ENCODE assay signal across 1 cellular context in genomic region chr20:61173267-61173666, GRCh38.
A peak's percentile ranks its signal among the peaks of the same experiment; 100 is the strongest.
TF ChIP-seq lines count a peak whose summit lies in the region.

No MANE protein-coding gene starts in this region.

TF ChIP-seq in HepG2, 621 proteins besides CTCF, POLR2A, EP300 and RAD21 (continued from another document):
- TF ChIP-seq, protein P1, sequence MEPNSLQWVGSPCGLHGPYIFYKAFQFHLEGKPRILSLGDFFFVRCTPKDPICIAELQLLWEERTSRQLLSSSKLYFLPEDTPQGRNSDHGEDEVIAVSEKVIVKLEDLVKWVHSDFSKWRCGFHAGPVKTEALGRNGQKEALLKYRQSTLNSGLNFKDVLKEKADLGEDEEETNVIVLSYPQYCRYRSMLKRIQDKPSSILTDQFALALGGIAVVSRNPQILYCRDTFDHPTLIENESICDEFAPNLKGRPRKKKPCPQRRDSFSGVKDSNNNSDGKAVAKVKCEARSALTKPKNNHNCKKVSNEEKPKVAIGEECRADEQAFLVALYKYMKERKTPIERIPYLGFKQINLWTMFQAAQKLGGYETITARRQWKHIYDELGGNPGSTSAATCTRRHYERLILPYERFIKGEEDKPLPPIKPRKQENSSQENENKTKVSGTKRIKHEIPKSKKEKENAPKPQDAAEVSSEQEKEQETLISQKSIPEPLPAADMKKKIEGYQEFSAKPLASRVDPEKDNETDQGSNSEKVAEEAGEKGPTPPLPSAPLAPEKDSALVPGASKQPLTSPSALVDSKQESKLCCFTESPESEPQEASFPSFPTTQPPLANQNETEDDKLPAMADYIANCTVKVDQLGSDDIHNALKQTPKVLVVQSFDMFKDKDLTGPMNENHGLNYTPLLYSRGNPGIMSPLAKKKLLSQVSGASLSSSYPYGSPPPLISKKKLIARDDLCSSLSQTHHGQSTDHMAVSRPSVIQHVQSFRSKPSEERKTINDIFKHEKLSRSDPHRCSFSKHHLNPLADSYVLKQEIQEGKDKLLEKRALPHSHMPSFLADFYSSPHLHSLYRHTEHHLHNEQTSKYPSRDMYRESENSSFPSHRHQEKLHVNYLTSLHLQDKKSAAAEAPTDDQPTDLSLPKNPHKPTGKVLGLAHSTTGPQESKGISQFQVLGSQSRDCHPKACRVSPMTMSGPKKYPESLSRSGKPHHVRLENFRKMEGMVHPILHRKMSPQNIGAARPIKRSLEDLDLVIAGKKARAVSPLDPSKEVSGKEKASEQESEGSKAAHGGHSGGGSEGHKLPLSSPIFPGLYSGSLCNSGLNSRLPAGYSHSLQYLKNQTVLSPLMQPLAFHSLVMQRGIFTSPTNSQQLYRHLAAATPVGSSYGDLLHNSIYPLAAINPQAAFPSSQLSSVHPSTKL (CRISPR knock-in tag; IDR thresholded peaks at IDR 0.05): no peak
- TF ChIP-seq NR3C1 (CRISPR knock-in tag; IDR thresholded peaks at IDR 0.05): no peak
- no peak for TF ChIP-seq ELF4 (CRISPR knock-in tag; IDR thresholded peaks at IDR 0.05; ENCODE audit: borderline replicate concordance)
- TF ChIP-seq TEF (CRISPR knock-in tag; IDR thresholded peaks at IDR 0.05): no peak
- TF ChIP-seq ATF1 (CRISPR knock-in tag; IDR thresholded peaks at IDR 0.05): no peak
- no peak for TF ChIP-seq JUNB (CRISPR knock-in tag; IDR thresholded peaks at IDR 0.05; ENCODE audit: borderline replicate concordance)
- TF ChIP-seq, protein P2, sequence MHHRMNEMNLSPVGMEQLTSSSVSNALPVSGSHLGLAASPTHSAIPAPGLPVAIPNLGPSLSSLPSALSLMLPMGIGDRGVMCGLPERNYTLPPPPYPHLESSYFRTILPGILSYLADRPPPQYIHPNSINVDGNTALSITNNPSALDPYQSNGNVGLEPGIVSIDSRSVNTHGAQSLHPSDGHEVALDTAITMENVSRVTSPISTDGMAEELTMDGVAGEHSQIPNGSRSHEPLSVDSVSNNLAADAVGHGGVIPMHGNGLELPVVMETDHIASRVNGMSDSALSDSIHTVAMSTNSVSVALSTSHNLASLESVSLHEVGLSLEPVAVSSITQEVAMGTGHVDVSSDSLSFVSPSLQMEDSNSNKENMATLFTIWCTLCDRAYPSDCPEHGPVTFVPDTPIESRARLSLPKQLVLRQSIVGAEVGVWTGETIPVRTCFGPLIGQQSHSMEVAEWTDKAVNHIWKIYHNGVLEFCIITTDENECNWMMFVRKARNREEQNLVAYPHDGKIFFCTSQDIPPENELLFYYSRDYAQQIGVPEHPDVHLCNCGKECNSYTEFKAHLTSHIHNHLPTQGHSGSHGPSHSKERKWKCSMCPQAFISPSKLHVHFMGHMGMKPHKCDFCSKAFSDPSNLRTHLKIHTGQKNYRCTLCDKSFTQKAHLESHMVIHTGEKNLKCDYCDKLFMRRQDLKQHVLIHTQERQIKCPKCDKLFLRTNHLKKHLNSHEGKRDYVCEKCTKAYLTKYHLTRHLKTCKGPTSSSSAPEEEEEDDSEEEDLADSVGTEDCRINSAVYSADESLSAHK (CRISPR knock-in tag; IDR thresholded peaks at IDR 0.05; ENCODE audit: borderline replicate concordance): no peak
- TF ChIP-seq ZNF34 (CRISPR knock-in tag; IDR thresholded peaks at IDR 0.05; ENCODE audit: borderline replicate concordance): no peak
- TF ChIP-seq, protein P3, sequence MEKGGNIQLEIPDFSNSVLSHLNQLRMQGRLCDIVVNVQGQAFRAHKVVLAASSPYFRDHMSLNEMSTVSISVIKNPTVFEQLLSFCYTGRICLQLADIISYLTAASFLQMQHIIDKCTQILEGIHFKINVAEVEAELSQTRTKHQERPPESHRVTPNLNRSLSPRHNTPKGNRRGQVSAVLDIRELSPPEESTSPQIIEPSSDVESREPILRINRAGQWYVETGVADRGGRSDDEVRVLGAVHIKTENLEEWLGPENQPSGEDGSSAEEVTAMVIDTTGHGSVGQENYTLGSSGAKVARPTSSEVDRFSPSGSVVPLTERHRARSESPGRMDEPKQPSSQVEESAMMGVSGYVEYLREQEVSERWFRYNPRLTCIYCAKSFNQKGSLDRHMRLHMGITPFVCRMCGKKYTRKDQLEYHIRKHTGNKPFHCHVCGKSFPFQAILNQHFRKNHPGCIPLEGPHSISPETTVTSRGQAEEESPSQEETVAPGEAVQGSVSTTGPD (CRISPR knock-in tag; IDR thresholded peaks at IDR 0.05): no peak
- TF ChIP-seq ZNF790 (CRISPR knock-in tag; IDR thresholded peaks at IDR 0.05; ENCODE audit: borderline replicate concordance): no peak
- no peak for TF ChIP-seq ZFY (CRISPR knock-in tag; IDR thresholded peaks at IDR 0.05)
- no peak for TF ChIP-seq JARID2 (CRISPR knock-in tag; IDR thresholded peaks at IDR 0.05; ENCODE audit: insufficient replicate concordance)
- TF ChIP-seq ZNF12 (CRISPR knock-in tag; IDR thresholded peaks at IDR 0.05): no peak
- TF ChIP-seq RBM22 (optimal IDR thresholded peaks at IDR 0.05; ENCODE audit: low read length): no peak
- peak; percentile 74 for TF ChIP-seq PHB2 (IDR thresholded peaks at IDR 0.05; ENCODE audit: partially characterized antibody)
- TF ChIP-seq MTA3 (CRISPR knock-in tag; IDR thresholded peaks at IDR 0.05): no peak
- TF ChIP-seq, protein P4, sequence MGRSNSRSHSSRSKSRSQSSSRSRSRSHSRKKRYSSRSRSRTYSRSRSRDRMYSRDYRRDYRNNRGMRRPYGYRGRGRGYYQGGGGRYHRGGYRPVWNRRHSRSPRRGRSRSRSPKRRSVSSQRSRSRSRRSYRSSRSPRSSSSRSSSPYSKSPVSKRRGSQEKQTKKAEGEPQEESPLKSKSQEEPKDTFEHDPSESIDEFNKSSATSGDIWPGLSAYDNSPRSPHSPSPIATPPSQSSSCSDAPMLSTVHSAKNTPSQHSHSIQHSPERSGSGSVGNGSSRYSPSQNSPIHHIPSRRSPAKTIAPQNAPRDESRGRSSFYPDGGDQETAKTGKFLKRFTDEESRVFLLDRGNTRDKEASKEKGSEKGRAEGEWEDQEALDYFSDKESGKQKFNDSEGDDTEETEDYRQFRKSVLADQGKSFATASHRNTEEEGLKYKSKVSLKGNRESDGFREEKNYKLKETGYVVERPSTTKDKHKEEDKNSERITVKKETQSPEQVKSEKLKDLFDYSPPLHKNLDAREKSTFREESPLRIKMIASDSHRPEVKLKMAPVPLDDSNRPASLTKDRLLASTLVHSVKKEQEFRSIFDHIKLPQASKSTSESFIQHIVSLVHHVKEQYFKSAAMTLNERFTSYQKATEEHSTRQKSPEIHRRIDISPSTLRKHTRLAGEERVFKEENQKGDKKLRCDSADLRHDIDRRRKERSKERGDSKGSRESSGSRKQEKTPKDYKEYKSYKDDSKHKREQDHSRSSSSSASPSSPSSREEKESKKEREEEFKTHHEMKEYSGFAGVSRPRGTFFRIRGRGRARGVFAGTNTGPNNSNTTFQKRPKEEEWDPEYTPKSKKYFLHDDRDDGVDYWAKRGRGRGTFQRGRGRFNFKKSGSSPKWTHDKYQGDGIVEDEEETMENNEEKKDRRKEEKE (IDR thresholded peaks at IDR 0.05): no peak
- peak; percentile 32; the same call in 1 of the 2 replicates for TF ChIP-seq RAD51 (IDR thresholded peaks at IDR 0.05; ENCODE audit: borderline replicate concordance)
- peak; percentile 79 for TF ChIP-seq NBN (conservative IDR thresholded peaks at IDR 0.05)
- no peak for TF ChIP-seq SIN3B (IDR thresholded peaks at IDR 0.05; ENCODE audit: low read length)
- TF ChIP-seq, protein P5, sequence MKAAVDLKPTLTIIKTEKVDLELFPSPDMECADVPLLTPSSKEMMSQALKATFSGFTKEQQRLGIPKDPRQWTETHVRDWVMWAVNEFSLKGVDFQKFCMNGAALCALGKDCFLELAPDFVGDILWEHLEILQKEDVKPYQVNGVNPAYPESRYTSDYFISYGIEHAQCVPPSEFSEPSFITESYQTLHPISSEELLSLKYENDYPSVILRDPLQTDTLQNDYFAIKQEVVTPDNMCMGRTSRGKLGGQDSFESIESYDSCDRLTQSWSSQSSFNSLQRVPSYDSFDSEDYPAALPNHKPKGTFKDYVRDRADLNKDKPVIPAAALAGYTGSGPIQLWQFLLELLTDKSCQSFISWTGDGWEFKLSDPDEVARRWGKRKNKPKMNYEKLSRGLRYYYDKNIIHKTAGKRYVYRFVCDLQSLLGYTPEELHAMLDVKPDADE (CRISPR knock-in tag; IDR thresholded peaks at IDR 0.05): no peak
- TF ChIP-seq, protein P6, sequence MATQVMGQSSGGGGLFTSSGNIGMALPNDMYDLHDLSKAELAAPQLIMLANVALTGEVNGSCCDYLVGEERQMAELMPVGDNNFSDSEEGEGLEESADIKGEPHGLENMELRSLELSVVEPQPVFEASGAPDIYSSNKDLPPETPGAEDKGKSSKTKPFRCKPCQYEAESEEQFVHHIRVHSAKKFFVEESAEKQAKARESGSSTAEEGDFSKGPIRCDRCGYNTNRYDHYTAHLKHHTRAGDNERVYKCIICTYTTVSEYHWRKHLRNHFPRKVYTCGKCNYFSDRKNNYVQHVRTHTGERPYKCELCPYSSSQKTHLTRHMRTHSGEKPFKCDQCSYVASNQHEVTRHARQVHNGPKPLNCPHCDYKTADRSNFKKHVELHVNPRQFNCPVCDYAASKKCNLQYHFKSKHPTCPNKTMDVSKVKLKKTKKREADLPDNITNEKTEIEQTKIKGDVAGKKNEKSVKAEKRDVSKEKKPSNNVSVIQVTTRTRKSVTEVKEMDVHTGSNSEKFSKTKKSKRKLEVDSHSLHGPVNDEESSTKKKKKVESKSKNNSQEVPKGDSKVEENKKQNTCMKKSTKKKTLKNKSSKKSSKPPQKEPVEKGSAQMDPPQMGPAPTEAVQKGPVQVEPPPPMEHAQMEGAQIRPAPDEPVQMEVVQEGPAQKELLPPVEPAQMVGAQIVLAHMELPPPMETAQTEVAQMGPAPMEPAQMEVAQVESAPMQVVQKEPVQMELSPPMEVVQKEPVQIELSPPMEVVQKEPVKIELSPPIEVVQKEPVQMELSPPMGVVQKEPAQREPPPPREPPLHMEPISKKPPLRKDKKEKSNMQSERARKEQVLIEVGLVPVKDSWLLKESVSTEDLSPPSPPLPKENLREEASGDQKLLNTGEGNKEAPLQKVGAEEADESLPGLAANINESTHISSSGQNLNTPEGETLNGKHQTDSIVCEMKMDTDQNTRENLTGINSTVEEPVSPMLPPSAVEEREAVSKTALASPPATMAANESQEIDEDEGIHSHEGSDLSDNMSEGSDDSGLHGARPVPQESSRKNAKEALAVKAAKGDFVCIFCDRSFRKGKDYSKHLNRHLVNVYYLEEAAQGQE (IDR thresholded peaks at IDR 0.05; ENCODE audit: borderline replicate concordance in 1 of 2, low read depth in 1 of 2, low read length in 2 of 2): no peak
- no peak for TF ChIP-seq ZNF331 (CRISPR knock-in tag; IDR thresholded peaks at IDR 0.05)
- TF ChIP-seq ZNF549 (CRISPR knock-in tag; IDR thresholded peaks at IDR 0.05): no peak
- no peak for TF ChIP-seq GLMP (CRISPR knock-in tag; IDR thresholded peaks at IDR 0.05; ENCODE audit: borderline replicate concordance)
- no peak for TF ChIP-seq SPEN (CRISPR knock-in tag; IDR thresholded peaks at IDR 0.05; ENCODE audit: low read depth)
- no peak for TF ChIP-seq ZNF251 (CRISPR knock-in tag; IDR thresholded peaks at IDR 0.05)
- no peak for TF ChIP-seq ZSCAN21 (CRISPR knock-in tag; IDR thresholded peaks at IDR 0.05; ENCODE audit: borderline replicate concordance)
- no peak for TF ChIP-seq RXRA (CRISPR knock-in tag; IDR thresholded peaks at IDR 0.05)
- no peak for TF ChIP-seq ZNF230 (CRISPR knock-in tag; IDR thresholded peaks at IDR 0.05)
- no peak for TF ChIP-seq ZNF329 (CRISPR knock-in tag; IDR thresholded peaks at IDR 0.05; ENCODE audit: low read depth)
- no peak for TF ChIP-seq ZNF513 (CRISPR knock-in tag; conservative IDR thresholded peaks at IDR 0.05)
- TF ChIP-seq ZSCAN12 (CRISPR knock-in tag; IDR thresholded peaks at IDR 0.05): no peak
- TF ChIP-seq MTA1 (CRISPR knock-in tag; IDR thresholded peaks at IDR 0.05; ENCODE audit: borderline replicate concordance): no peak
- peak; percentile 65; the same call in 1 of the 2 replicates for TF ChIP-seq FOXP1 (IDR thresholded peaks at IDR 0.05)
- no peak for TF ChIP-seq FOXP1 (CRISPR knock-in tag; IDR thresholded peaks at IDR 0.05)
- TF ChIP-seq ZNF547 (CRISPR knock-in tag; IDR thresholded peaks at IDR 0.05): no peak
- TF ChIP-seq PRMT3 (CRISPR knock-in tag; IDR thresholded peaks at IDR 0.05; ENCODE audit: borderline replicate concordance, low read depth): no peak
- no peak for TF ChIP-seq TMF1 (CRISPR knock-in tag; IDR thresholded peaks at IDR 0.05; ENCODE audit: low read depth)
- TF ChIP-seq FOXA1 (IDR thresholded peaks at IDR 0.05): peak; percentile 50; the same call in 1 of the 2 replicates
- TF ChIP-seq FOXA1 (CRISPR knock-in tag; IDR thresholded peaks at IDR 0.05): no peak
- TF ChIP-seq, protein P7, sequence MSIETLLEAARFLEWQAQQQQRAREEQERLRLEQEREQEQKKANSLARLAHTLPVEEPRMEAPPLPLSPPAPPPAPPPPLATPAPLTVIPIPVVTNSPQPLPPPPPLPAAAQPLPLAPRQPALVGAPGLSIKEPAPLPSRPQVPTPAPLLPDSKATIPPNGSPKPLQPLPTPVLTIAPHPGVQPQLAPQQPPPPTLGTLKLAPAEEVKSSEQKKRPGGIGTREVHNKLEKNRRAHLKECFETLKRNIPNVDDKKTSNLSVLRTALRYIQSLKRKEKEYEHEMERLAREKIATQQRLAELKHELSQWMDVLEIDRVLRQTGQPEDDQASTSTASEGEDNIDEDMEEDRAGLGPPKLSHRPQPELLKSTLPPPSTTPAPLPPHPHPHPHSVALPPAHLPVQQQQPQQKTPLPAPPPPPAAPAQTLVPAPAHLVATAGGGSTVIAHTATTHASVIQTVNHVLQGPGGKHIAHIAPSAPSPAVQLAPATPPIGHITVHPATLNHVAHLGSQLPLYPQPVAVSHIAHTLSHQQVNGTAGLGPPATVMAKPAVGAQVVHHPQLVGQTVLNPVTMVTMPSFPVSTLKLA (IDR thresholded peaks at IDR 0.05): 0 out of 2 replicates have a peak, but pooled peaks have one; percentile 10
